Comparison of ENCODE assay signal across 36 cellular contexts in the genomic region with DNA sequence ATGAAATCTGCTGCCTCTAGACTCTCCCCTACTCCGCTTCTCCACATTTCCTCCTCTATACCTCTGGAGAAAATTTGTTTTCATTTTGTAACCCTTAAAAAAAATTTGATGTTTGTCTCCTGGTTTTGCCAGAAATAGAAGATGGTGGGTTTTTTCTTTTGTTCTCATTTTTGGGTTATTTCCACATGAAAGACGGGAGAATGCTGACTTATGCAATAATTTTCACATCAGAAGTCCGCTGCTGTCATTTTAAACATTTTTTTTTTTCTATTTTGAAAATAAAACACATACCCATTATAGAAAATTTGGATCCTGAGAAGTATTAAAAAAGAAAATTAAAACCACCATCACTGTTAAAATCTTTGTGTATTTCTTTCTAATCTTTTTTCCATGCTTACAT.
"Had no signal": no experiment of that assay in that cellular context is flagged by ENCODE, and none has a peak within 500 bp of the region (broad histone marks: within the 10 kb centered on the region; RNA-seq: fewer than 3 reads in every experiment).

No MANE protein-coding gene starts in this region.

- H3K4me1 ChIP-seq: body of pancreas, breast epithelium had no signal

- H3K9me3 ChIP-seq: adrenal gland, body of pancreas, breast epithelium had no signal

- DNase-seq: activated B cell treated with CpG ODN at 0.5 μM for 24 hours; activated CD4-positive, alpha-beta memory T cell treated with anti-CD3 and anti-CD28 coated beads for 36 hours; activated CD4-positive, alpha-beta T cell treated with anti-CD3 and anti-CD28 coated beads for 4 hours; activated CD4-positive, alpha-beta T cell treated with anti-CD3 and anti-CD28 coated beads, Interleukin-2, amount 10 ng/mL, durations not matched to agents 24 days and 14 days; activated CD4-positive, alpha-beta T cell treated with anti-CD3 and anti-CD28 coated beads, Interleukin-2, amount 50 U/mL, for 1 hour; activated CD4-positive, alpha-beta T cell treated with anti-CD3 and anti-CD28 coated beads, Interleukin-2, amount 50 U/mL, for 4 hours; activated CD4-positive, CD25-positive, alpha-beta regulatory T cell treated with anti-CD3 and anti-CD28 coated beads, Interleukin-2, amount 50 U/mL, for 72 hours; activated CD8-positive, alpha-beta memory T cell treated with anti-CD3 and anti-CD28 coated beads, Interleukin-2, amount 50 U/mL, for 4 hours; activated CD8-positive, alpha-beta T cell treated with anti-CD3 and anti-CD28 coated beads for 36 hours; activated effector memory CD4-positive, alpha-beta T cell treated with anti-CD3 and anti-CD28 coated beads, Interleukin-2, amount 50 U/mL, for 16 hours; activated gamma-delta T cell treated with Interleukin-2 at 50 U/mL for 16 hours; activated naive CD4-positive, alpha-beta T cell; activated naive CD4-positive, alpha-beta T cell treated with anti-CD3 and anti-CD28 coated beads for 36 hours; activated naive CD4-positive, alpha-beta T cell treated with anti-CD3 and anti-CD28 coated beads, Interleukin-2, amount 50 U/mL, for 16 hours; activated naive CD8-positive, alpha-beta T cell treated with anti-CD3 and anti-CD28 coated beads for 36 hours; activated T-cell treated with anti-CD3 and anti-CD28 coated beads for 4 hours; activated T-cell treated with anti-CD3 and anti-CD28 coated beads, Interleukin-2, amount 50 U/mL, for 1 hour; activated T-cell treated with anti-CD3 and anti-CD28 coated beads, Interleukin-2, amount 50 U/mL, for 4 hours; activated T-cell treated with anti-CD3 and anti-CD28 coated beads, Interleukin-2, amount 50 U/mL, for 72 hours; adrenal gland; amniotic stem cell; aorta; body of pancreas; brain microvascular endothelial cell; cerebellar nuclear complex; T-helper 1 cell; T-helper 2 cell; T-helper 9 cell had no signal

- H3K27me3 ChIP-seq: adrenal gland, body of pancreas, brain microvascular endothelial cell, breast epithelium had no signal

- H3K27ac Mint-ChIP-seq: activated B cell treated with CpG ODN at 0.5 μM for 24 hours; activated CD4-positive, alpha-beta memory T cell treated with anti-CD3 and anti-CD28 coated beads for 36 hours; activated CD4-positive, alpha-beta T cell treated with anti-CD3 and anti-CD28 coated beads, Interleukin-2, amount 10 ng/mL, durations not matched to agents 24 days and 14 days; activated CD8-positive, alpha-beta T cell treated with anti-CD3 and anti-CD28 coated beads for 36 hours; activated naive CD4-positive, alpha-beta T cell treated with anti-CD3 and anti-CD28 coated beads for 36 hours; activated naive CD4-positive, alpha-beta T cell treated with anti-CD3 and anti-CD28 coated beads, Interleukin-2, amount 50 U/mL, for 72 hours; activated naive CD8-positive, alpha-beta T cell treated with anti-CD3 and anti-CD28 coated beads for 36 hours; activated T-cell treated with anti-CD3 and anti-CD28 coated beads, Interleukin-2, amount 50 U/mL, for 72 hours; activated T-helper 1 cell treated with anti-CD3 and anti-CD28 coated beads, Interleukin-12 subunit alpha, Interleukin-12 subunit beta, Interleukin-2, Interleukin-4 antibody, amounts not matched to agents 30 ng/mL and 10 ng/mL and 1 ng/mL, durations not matched to agents 14 hours and 24 hours and 36 hours; activated T-helper 17 cell treated with anti-CD3 and anti-CD28 coated beads, Interleukin-2, amount 50 U/mL, for 72 hours; T-helper 1 cell treated with Interleukin-12 subunit alpha and Interleukin-12 subunit beta and Interleukin-4 antibody, amounts not matched to agents 30 μg/mL and 1 μg/mL, for 36 hours; T-helper 2 cell treated with Interferon-gamma antibody and Interleukin-4, amounts not matched to agents 5 μg/mL and 100 μg/mL, for 36 hours had no signal

- H3K4me3 Mint-ChIP-seq: activated B cell treated with CpG ODN at 0.5 μM for 24 hours; activated CD4-positive, alpha-beta memory T cell treated with anti-CD3 and anti-CD28 coated beads for 36 hours; activated CD4-positive, alpha-beta T cell treated with anti-CD3 and anti-CD28 coated beads, Interleukin-2, amount 10 ng/mL, durations not matched to agents 24 days and 14 days; activated CD8-positive, alpha-beta T cell treated with anti-CD3 and anti-CD28 coated beads for 36 hours; activated naive CD4-positive, alpha-beta T cell treated with anti-CD3 and anti-CD28 coated beads for 36 hours; activated naive CD8-positive, alpha-beta T cell treated with anti-CD3 and anti-CD28 coated beads for 36 hours; activated T-cell treated with anti-CD3 and anti-CD28 coated beads, Interleukin-2, amount 50 U/mL, for 4 hours; activated T-cell treated with anti-CD3 and anti-CD28 coated beads, Interleukin-2, amount 50 U/mL, for 72 hours; activated T-helper 1 cell treated with anti-CD3 and anti-CD28 coated beads, Interleukin-12 subunit alpha, Interleukin-12 subunit beta, Interleukin-2, Interleukin-4 antibody, amounts not matched to agents 30 ng/mL and 10 ng/mL and 1 ng/mL, durations not matched to agents 14 hours and 24 hours and 36 hours; activated T-helper 17 cell treated with anti-CD3 and anti-CD28 coated beads, Interleukin-2, amount 50 U/mL, for 72 hours; central memory CD8-positive, alpha-beta T cell; T-helper 1 cell treated with Interleukin-12 subunit alpha and Interleukin-12 subunit beta and Interleukin-4 antibody, amounts not matched to agents 30 μg/mL and 1 μg/mL, for 36 hours; T-helper 2 cell treated with Interferon-gamma antibody and Interleukin-4, amounts not matched to agents 5 μg/mL and 100 μg/mL, for 36 hours had no signal

- H3K4me3 ChIP-seq: adrenal gland, body of pancreas, breast epithelium had no signal

- ATAC-seq: activated CD8-positive, alpha-beta T cell treated with anti-CD3 and anti-CD28 coated beads for 36 hours; activated naive CD4-positive, alpha-beta T cell treated with anti-CD3 and anti-CD28 coated beads, Interleukin-2, amount 50 U/mL, for 72 hours; activated T-cell treated with anti-CD3 and anti-CD28 coated beads, Interleukin-2, amount 50 U/mL, for 4 hours; activated T-cell treated with anti-CD3 and anti-CD28 coated beads, Interleukin-2, amount 50 U/mL, for 72 hours; activated T-helper 17 cell treated with anti-CD3 and anti-CD28 coated beads, Interleukin-2, amount 50 U/mL, for 72 hours; body of pancreas had no signal

- H3K36me3 Mint-ChIP-seq: activated CD4-positive, alpha-beta memory T cell treated with anti-CD3 and anti-CD28 coated beads for 36 hours; activated naive CD4-positive, alpha-beta T cell treated with anti-CD3 and anti-CD28 coated beads, Interleukin-2, amount 50 U/mL, for 72 hours; activated naive CD8-positive, alpha-beta T cell treated with anti-CD3 and anti-CD28 coated beads for 36 hours had no signal

- H3K9me3 Mint-ChIP-seq: activated CD4-positive, alpha-beta memory T cell treated with anti-CD3 and anti-CD28 coated beads for 36 hours; activated CD4-positive, alpha-beta T cell treated with anti-CD3 and anti-CD28 coated beads, Interleukin-2, amount 10 ng/mL, durations not matched to agents 24 days and 14 days; activated CD8-positive, alpha-beta T cell treated with anti-CD3 and anti-CD28 coated beads for 36 hours; activated naive CD4-positive, alpha-beta T cell treated with anti-CD3 and anti-CD28 coated beads for 36 hours; activated naive CD4-positive, alpha-beta T cell treated with anti-CD3 and anti-CD28 coated beads, Interleukin-2, amount 50 U/mL, for 72 hours; activated naive CD8-positive, alpha-beta T cell treated with anti-CD3 and anti-CD28 coated beads for 36 hours; activated T-cell treated with anti-CD3 and anti-CD28 coated beads, Interleukin-2, amount 50 U/mL, for 4 hours; activated T-cell treated with anti-CD3 and anti-CD28 coated beads, Interleukin-2, amount 50 U/mL, for 72 hours; activated T-helper 1 cell treated with anti-CD3 and anti-CD28 coated beads, Interleukin-12 subunit alpha, Interleukin-12 subunit beta, Interleukin-2, Interleukin-4 antibody, amounts not matched to agents 30 ng/mL and 10 ng/mL and 1 ng/mL, durations not matched to agents 14 hours and 24 hours and 36 hours; activated T-helper 17 cell treated with anti-CD3 and anti-CD28 coated beads, Interleukin-2, amount 50 U/mL, for 72 hours; central memory CD8-positive, alpha-beta T cell; T-helper 1 cell treated with Interleukin-12 subunit alpha and Interleukin-12 subunit beta and Interleukin-4 antibody, amounts not matched to agents 30 μg/mL and 1 μg/mL, for 36 hours; T-helper 2 cell treated with Interferon-gamma antibody and Interleukin-4, amounts not matched to agents 5 μg/mL and 100 μg/mL, for 36 hours had no signal

- H3K27ac ChIP-seq: adrenal gland, body of pancreas, brain microvascular endothelial cell, breast epithelium, VCaP had no signal

- H3K36me3 ChIP-seq: adrenal gland, brain microvascular endothelial cell, breast epithelium had no signal

- H3K4me1 Mint-ChIP-seq: activated B cell treated with CpG ODN at 0.5 μM for 24 hours; activated CD4-positive, alpha-beta T cell treated with anti-CD3 and anti-CD28 coated beads, Interleukin-2, amount 10 ng/mL, durations not matched to agents 24 days and 14 days; activated naive CD8-positive, alpha-beta T cell treated with anti-CD3 and anti-CD28 coated beads for 36 hours; activated T-helper 17 cell treated with anti-CD3 and anti-CD28 coated beads, Interleukin-2, amount 50 U/mL, for 72 hours; central memory CD8-positive, alpha-beta T cell had no signal
